Comparison of ENCODE assay signal across 2 cellular contexts in genomic region chr12:132149526-132149925, GRCh38.
TF ChIP-seq lines count a peak whose summit lies in the region.

No MANE protein-coding gene starts in this region.

TF ChIP-seq in GM12891, 5 proteins besides CTCF, POLR2A, EP300 and RAD21:
- TF ChIP-seq POU2F2 (IDR thresholded peaks at IDR 0.05; ENCODE audit: low read depth, low read length): peak; percentile 41; the same call in 1 of the 2 replicates

TF ChIP-seq in K562, 482 proteins besides CTCF, POLR2A, EP300 and RAD21:
- TF ChIP-seq RBFOX2 (IDR thresholded peaks at IDR 0.05; ENCODE audit: low read depth, low read length): 0 out of 2 replicates have a peak, but pooled peaks have one; percentile 22
- TF ChIP-seq POLR2G (IDR thresholded peaks at IDR 0.05; ENCODE audit: low read depth, low read length): 0 out of 2 replicates have a peak, but pooled peaks have one; percentile 24
